8 cellular contexts compared by ENCODE assay signal in the genomic region with DNA sequence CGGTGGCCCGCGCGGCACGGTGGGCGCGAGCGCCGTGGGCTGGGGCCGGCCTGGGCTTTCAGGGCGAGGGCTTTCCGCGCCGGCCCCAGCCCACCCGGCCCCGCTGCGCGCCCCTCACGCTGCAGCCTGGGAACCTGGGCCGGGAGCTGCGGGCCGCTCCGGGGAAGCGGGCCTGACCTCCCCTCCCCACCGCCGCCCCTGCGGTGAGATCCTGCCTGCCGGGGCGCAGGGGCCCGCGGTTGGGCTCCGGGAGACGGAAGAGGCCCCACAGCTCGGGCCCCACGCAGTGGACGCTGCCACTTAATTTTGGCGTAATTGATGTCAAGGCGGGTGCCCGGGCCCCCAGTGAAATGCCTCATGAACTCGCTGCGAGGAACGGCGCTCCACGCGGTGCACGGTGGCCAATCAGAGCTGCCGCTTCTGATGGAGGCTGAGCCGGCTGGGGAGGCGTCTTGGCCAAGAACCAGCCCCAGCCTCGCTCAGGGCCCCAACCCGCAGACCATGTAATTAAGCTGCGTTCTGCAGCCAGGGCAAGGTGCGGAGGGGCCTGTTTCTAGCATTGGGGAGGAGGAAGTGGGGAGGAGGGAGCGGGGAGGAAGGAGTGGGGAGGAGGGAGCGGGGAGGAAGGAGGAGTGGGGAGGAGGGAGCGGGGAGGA.
A peak's percentile ranks its signal among the peaks of the same experiment; 100 is the strongest.
DNase-seq lines count a peak whose midpoint lies in the region; ATAC-seq and TF ChIP-seq lines count a peak whose summit lies in the region.

No MANE protein-coding gene starts in this region.

- H3K27me3 Mint-ChIP-seq in activated T-helper 17 cell treated with anti-CD3 and anti-CD28 coated beads, Interleukin-2, amount 50 U/mL, for 72 hours: no peaks in the 10 kb centered on the region

- no peaks in the 10 kb centered on the region for H3K36me3 Mint-ChIP-seq in activated T-helper 17 cell treated with anti-CD3 and anti-CD28 coated beads, Interleukin-2, amount 50 U/mL, for 72 hours (ENCODE audit: low read depth)

- DNase-seq in DMS79 (lab: John Stamatoyannopoulos, UW) (peak; percentile 29), NCI-H2196 (lab: John Stamatoyannopoulos, UW; ENCODE audit: unreplicated experiment) (peak; percentile 81), left cardiac atrium (peak; percentile 61), retina (peak; percentile 39), uterus (peak; percentile 28 to 41)

- H3K36me3 ChIP-seq in uterus: no peaks in the 10 kb centered on the region

- H3K27ac ChIP-seq in uterus: peak overlapping the region in 1 of 2 donors; percentile 76

- peaks cover 0 to 5% of the 10 kb centered on the region in 2 donors for H3K4me1 ChIP-seq in uterus

- no peaks in the 10 kb centered on the region for H3K9me3 Mint-ChIP-seq in activated T-helper 17 cell treated with anti-CD3 and anti-CD28 coated beads, Interleukin-2, amount 50 U/mL, for 72 hours

- TF ChIP-seq POLR2A in uterus (IDR thresholded peaks at IDR 0.05): no peak

- peak overlapping the region in 1 of 2 donors; percentile 60 for H3K4me3 ChIP-seq in uterus

- no peaks in the 10 kb centered on the region for H3K9me3 ChIP-seq in uterus

- peak overlapping the region; percentile 82 for H3K27ac Mint-ChIP-seq in activated T-helper 17 cell treated with anti-CD3 and anti-CD28 coated beads, Interleukin-2, amount 50 U/mL, for 72 hours

- H3K4me3 Mint-ChIP-seq in activated T-helper 17 cell treated with anti-CD3 and anti-CD28 coated beads, Interleukin-2, amount 50 U/mL, for 72 hours: peak overlapping the region; percentile 81

- no peak for TF ChIP-seq CTCF in uterus (IDR thresholded peaks at IDR 0.05)

- H3K27me3 ChIP-seq in uterus: no peaks in the 10 kb centered on the region

- H3K4me1 Mint-ChIP-seq in activated T-helper 17 cell treated with anti-CD3 and anti-CD28 coated beads, Interleukin-2, amount 50 U/mL, for 72 hours: no peaks in the 10 kb centered on the region

- peak; percentile 72 for ATAC-seq in activated T-helper 17 cell treated with anti-CD3 and anti-CD28 coated beads, Interleukin-2, amount 50 U/mL, for 72 hours (replicated peaks)
- ATAC-seq in left cardiac atrium (peak; percentile 48 to 51), HG03196 (IDR thresholded peaks at IDR 0.05; ENCODE audit: unreplicated experiment) (no peak), GM19324 (IDR thresholded peaks at IDR 0.05; ENCODE audit: low FRiP score, unreplicated experiment) (no peak)

- intact Hi-C loops in left cardiac atrium (cut with DNase I): no loop called here
- intact Hi-C loops in uterus (cut with DNase I; ENCODE audit: low total_unique reads): no loop called here

Comparison
In these comparisons a context has a peak if more than half of its experiments do, and no peak if none do; other contexts are left out.
1. DNase-seq: peak in every context shown above with its lines; median percentile 81 in NCI-H2196; 61 in left cardiac atrium; 39 in retina; 34 in uterus; 29 in DMS79.
2. ATAC-seq: peak in activated T-helper 17 cell treated with anti-CD3 and anti-CD28 coated beads, Interleukin-2, amount 50 U/mL, for 72 hours (single experiment) and left cardiac atrium (2 of 2); none in HG03196 (single experiment) and GM19324 (single experiment).